Comparison of ENCODE assay signal across 1 cellular context in genomic region chr9:68778635-68779034, GRCh38.
A peak's percentile ranks its signal among the peaks of the same experiment; 100 is the strongest.
TF ChIP-seq lines count a peak whose summit lies in the region.

No MANE protein-coding gene starts in this region.

TF ChIP-seq in K562, 482 proteins besides CTCF, POLR2A, EP300 and RAD21 (continued from another document and continues in another):
- TF ChIP-seq CEBPZ (IDR thresholded peaks at IDR 0.05; ENCODE audit: borderline replicate concordance, low read depth, low read length), result no peak
- no peak for TF ChIP-seq RFX7 (CRISPR knock-in tag; IDR thresholded peaks at IDR 0.05)
- 0 out of 2 replicates have a peak, but pooled peaks have one; percentile 14 for TF ChIP-seq THRB (CRISPR knock-in tag; conservative IDR thresholded peaks at IDR 0.05)
- TF ChIP-seq ZNF384 (IDR thresholded peaks at IDR 0.05; ENCODE audit: low read depth, low read length), result no peak
- TF ChIP-seq MYBL2 (IDR thresholded peaks at IDR 0.05; ENCODE audit: low read depth), result no peak
- no peak for TF ChIP-seq MYBL2 (CRISPR knock-in tag; IDR thresholded peaks at IDR 0.05; ENCODE audit: borderline replicate concordance)
- no peak for TF ChIP-seq ZFPM2 (CRISPR knock-in tag; IDR thresholded peaks at IDR 0.05)
- no peak for TF ChIP-seq MTF1 (CRISPR knock-in tag; IDR thresholded peaks at IDR 0.05; ENCODE audit: borderline replicate concordance)
- peak; percentile 58; the same call in 1 of the 2 replicates for TF ChIP-seq ARID1B (IDR thresholded peaks at IDR 0.05)
- TF ChIP-seq NRF1 (conservative IDR thresholded peaks at IDR 0.05 in 1 of 2, IDR thresholded peaks at IDR 0.05 in 1 of 2), result no peak
- TF ChIP-seq HBP1 (CRISPR knock-in tag; IDR thresholded peaks at IDR 0.05), result no peak
- TF ChIP-seq ZNF408 (CRISPR knock-in tag; IDR thresholded peaks at IDR 0.05; ENCODE audit: low read depth), result no peak
- TF ChIP-seq TCFL5 (CRISPR knock-in tag; conservative IDR thresholded peaks at IDR 0.05), result no peak
- peak; percentile 48 for TF ChIP-seq POLR2B (IDR thresholded peaks at IDR 0.05; ENCODE audit: low read depth, partially characterized antibody)
- no peak for TF ChIP-seq U2AF2 (optimal IDR thresholded peaks at IDR 0.05; ENCODE audit: low read depth, low read length)
- TF ChIP-seq ILK (tag; IDR thresholded peaks at IDR 0.05; ENCODE audit: borderline replicate concordance, low read depth), result no peak
- TF ChIP-seq ZKSCAN1 (IDR thresholded peaks at IDR 0.05; ENCODE audit: low read depth, low read length), result no peak
- no peak for TF ChIP-seq TEAD1 (CRISPR knock-in tag; IDR thresholded peaks at IDR 0.05)
- TF ChIP-seq NR4A1 (CRISPR knock-in tag; IDR thresholded peaks at IDR 0.05), result no peak
- TF ChIP-seq NR4A1 (tag; IDR thresholded peaks at IDR 0.05), result 0 out of 2 replicates have a peak, but pooled peaks have one; percentile 28
- TF ChIP-seq, protein P1, sequence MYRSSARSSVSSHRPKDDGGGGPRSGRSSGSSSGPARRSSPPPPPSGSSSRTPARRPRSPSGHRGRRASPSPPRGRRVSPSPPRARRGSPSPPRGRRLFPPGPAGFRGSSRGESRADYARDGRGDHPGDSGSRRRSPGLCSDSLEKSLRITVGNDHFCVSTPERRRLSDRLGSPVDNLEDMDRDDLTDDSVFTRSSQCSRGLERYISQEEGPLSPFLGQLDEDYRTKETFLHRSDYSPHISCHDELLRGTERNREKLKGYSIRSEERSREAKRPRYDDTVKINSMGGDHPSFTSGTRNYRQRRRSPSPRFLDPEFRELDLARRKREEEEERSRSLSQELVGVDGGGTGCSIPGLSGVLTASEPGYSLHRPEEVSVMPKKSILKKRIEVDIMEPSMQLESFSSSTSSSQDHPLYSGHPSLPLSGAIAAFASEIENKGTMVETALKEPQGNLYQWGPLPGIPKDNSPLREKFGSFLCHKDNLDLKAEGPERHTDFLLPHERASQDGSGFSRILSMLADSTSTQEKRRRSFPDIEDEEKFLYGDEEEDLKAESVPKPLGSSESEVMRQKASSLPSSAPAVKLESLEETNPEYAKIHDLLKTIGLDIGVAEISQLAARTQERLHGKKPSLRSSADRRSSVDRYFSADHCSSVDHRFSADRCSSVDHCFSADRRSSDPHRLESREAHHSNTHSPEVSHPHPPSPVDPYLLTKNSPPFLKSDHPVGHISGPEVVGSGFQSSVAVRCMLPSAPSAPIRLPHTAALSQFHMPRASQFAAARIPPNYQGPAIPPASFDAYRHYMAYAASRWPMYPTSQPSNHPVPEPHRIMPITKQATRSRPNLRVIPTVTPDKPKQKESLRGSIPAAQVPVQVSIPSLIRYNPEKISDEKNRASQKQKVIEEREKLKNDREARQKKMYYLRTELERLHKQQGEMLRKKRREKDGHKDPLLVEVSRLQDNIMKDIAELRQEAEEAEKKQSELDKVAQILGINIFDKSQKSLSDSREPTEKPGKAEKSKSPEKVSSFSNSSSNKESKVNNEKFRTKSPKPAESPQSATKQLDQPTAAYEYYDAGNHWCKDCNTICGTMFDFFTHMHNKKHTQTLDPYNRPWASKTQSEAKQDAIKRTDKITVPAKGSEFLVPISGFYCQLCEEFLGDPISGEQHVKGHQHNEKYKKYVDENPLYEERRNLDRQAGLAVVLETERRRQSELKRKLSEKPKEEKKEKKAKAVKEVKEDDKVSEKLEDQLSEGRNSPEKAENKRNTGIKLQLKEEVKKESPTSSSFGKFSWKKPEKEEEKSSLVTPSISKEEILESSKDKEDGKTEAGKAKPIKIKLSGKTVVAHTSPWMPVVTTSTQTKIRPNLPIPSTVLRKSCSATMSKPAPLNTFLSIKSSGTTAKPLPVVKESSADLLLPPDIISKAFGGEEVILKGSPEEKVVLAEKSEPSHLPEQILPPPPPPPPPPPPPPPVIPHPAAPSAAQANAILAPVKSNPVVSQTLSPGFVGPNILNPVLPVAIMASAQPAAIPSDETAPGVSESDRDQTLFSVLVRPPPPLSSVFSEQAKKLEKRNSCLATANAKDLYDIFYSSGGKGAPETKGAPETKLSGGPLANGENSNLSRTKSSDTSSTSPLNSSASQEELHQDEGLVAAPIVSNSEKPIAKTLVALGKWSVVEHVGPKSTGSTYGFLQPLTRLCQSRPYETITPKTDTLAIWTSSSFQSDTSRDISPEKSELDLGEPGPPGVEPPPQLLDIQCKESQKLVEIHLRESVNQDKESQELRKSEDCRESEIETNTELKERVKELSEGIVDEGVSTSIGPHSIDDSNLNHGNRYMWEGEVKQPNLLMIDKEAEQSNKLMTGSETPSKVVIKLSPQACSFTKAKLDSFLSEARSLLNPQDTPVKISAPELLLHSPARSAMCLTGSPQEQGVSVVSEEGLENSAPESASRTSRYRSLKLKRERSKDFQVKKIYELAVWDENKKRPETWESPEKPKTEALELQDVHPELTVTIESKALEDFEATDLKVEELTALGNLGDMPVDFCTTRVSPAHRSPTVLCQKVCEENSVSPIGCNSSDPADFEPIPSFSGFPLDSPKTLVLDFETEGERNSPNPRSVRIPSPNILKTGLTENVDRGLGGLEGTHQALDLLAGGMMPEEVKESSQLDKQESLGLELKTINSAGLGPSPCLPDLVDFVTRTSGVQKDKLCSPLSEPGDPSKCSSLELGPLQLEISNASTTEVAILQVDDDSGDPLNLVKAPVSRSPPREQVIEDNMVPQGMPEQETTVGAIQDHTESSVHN (IDR thresholded peaks at IDR 0.05; ENCODE audit: borderline replicate concordance in 1 of 2, low read depth in 1 of 2), result peak in 1 of 2 experiments; percentile 60; a peak in 1 of 4 replicates
- no peak for TF ChIP-seq ZNF324 (CRISPR knock-in tag; IDR thresholded peaks at IDR 0.05)
- peak in 1 of 2 experiments; percentile 51; a peak in 1 of 4 replicates for TF ChIP-seq MNT (conservative IDR thresholded peaks at IDR 0.05)
- no peak for TF ChIP-seq MXI1 (IDR thresholded peaks at IDR 0.05; ENCODE audit: low read depth, low read length)
- no peak for TF ChIP-seq RBM17 (IDR thresholded peaks at IDR 0.05; ENCODE audit: borderline replicate concordance, low read depth, low read length)
- no peak for TF ChIP-seq NFXL1 (CRISPR knock-in tag; IDR thresholded peaks at IDR 0.05)
- TF ChIP-seq, protein P2, sequence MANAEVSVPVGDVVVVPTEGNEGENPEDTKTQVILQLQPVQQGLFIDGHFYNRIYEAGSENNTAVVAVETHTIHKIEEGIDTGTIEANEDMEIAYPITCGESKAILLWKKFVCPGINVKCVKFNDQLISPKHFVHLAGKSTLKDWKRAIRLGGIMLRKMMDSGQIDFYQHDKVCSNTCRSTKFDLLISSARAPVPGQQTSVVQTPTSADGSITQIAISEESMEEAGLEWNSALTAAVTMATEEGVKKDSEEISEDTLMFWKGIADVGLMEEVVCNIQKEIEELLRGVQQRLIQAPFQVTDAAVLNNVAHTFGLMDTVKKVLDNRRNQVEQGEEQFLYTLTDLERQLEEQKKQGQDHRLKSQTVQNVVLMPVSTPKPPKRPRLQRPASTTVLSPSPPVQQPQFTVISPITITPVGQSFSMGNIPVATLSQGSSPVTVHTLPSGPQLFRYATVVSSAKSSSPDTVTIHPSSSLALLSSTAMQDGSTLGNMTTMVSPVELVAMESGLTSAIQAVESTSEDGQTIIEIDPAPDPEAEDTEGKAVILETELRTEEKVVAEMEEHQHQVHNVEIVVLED (CRISPR knock-in tag; IDR thresholded peaks at IDR 0.05), result no peak
- TF ChIP-seq, protein P3, sequence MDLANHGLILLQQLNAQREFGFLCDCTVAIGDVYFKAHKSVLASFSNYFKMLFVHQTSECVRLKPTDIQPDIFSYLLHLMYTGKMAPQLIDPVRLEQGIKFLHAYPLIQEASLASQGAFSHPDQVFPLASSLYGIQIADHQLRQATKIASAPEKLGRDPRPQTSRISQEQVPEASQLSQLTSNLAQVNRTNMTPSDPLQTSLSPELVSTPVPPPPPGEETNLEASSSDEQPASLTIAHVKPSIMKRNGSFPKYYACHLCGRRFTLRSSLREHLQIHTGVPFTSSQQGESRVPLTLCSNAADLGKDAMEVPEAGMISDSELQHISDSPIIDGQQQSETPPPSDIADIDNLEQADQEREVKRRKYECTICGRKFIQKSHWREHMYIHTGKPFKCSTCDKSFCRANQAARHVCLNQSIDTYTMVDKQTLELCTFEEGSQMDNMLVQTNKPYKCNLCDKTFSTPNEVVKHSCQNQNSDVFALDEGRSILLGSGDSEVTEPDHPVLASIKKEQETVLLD (IDR thresholded peaks at IDR 0.05), result no peak
- no peak for TF ChIP-seq CCNT2 (IDR thresholded peaks at IDR 0.05; ENCODE audit: borderline replicate concordance, extremely low read depth, insufficient read length, low read depth, low read length)
- TF ChIP-seq ZNF785 (CRISPR knock-in tag; IDR thresholded peaks at IDR 0.05), result no peak
- TF ChIP-seq RFX1 (IDR thresholded peaks at IDR 0.05), result peak; percentile 53; the same call in 1 of the 2 replicates
- TF ChIP-seq JUND (IDR thresholded peaks at IDR 0.05; ENCODE audit: borderline replicate concordance, low read depth, low read length), result no peak
- TF ChIP-seq JUND (tag; IDR thresholded peaks at IDR 0.05; ENCODE audit: borderline replicate concordance, low read depth, low read length), result no peak
- TF ChIP-seq, protein P4, sequence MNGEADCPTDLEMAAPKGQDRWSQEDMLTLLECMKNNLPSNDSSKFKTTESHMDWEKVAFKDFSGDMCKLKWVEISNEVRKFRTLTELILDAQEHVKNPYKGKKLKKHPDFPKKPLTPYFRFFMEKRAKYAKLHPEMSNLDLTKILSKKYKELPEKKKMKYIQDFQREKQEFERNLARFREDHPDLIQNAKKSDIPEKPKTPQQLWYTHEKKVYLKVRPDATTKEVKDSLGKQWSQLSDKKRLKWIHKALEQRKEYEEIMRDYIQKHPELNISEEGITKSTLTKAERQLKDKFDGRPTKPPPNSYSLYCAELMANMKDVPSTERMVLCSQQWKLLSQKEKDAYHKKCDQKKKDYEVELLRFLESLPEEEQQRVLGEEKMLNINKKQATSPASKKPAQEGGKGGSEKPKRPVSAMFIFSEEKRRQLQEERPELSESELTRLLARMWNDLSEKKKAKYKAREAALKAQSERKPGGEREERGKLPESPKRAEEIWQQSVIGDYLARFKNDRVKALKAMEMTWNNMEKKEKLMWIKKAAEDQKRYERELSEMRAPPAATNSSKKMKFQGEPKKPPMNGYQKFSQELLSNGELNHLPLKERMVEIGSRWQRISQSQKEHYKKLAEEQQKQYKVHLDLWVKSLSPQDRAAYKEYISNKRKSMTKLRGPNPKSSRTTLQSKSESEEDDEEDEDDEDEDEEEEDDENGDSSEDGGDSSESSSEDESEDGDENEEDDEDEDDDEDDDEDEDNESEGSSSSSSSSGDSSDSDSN (IDR thresholded peaks at IDR 0.05; ENCODE audit: borderline replicate concordance in 1 of 2, low read depth in 2 of 2, low read length in 2 of 2), result no peak
- no peak for TF ChIP-seq RUNX1 (IDR thresholded peaks at IDR 0.05; ENCODE audit: low read depth)
- TF ChIP-seq PHB (CRISPR knock-in tag; IDR thresholded peaks at IDR 0.05), result no peak
- TF ChIP-seq HDGF (IDR thresholded peaks at IDR 0.05), result no peak
- TF ChIP-seq ZBTB7A (IDR thresholded peaks at IDR 0.05; ENCODE audit: borderline replicate concordance, control insufficient read depth, low read depth, low read length), result no peak
- TF ChIP-seq ZNF282 (CRISPR knock-in tag; IDR thresholded peaks at IDR 0.05), result no peak
- TF ChIP-seq SRF (CRISPR knock-in tag; IDR thresholded peaks at IDR 0.05), result no peak
- 0 out of 2 replicates have a peak, but pooled peaks have one; percentile 43 for TF ChIP-seq MTA3 (IDR thresholded peaks at IDR 0.05; ENCODE audit: borderline replicate concordance)
